Comparison of ENCODE assay signal across 1 cellular context in the genomic region with DNA sequence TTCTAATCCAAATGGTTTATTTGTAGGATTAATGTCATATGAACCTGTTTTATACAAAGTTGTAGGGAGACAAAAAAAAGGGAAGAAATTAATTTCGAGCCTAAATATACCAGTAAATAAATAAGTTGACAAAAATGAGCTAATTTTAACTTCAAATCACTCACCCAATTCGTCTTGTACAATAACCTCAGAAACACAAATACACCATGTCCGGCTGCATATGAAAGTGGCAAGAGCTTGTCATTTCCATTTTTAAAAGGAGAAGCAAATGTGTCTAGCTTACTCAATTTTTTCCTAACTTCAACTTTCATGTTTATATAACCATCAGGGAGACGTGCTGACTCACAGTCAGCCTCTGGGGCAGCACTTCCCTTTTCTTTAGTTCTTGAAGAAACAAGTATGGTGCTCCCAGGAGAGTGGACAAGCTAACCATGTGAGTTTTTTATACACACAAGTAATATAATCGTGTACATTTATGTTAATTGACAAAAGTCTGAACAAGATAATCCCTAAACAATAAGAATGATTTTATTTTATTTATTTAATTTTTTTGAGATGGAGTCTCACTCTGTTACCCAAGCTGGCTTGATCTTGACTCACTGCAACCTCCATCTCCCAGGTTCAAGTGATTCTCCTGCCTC.
TF ChIP-seq lines count a peak whose summit lies in the region.

No MANE protein-coding gene starts in this region.

TF ChIP-seq in GM12878, 131 proteins besides CTCF, POLR2A, EP300 and RAD21 (continued from another document and continues in another):
- TF ChIP-seq, protein P1, sequence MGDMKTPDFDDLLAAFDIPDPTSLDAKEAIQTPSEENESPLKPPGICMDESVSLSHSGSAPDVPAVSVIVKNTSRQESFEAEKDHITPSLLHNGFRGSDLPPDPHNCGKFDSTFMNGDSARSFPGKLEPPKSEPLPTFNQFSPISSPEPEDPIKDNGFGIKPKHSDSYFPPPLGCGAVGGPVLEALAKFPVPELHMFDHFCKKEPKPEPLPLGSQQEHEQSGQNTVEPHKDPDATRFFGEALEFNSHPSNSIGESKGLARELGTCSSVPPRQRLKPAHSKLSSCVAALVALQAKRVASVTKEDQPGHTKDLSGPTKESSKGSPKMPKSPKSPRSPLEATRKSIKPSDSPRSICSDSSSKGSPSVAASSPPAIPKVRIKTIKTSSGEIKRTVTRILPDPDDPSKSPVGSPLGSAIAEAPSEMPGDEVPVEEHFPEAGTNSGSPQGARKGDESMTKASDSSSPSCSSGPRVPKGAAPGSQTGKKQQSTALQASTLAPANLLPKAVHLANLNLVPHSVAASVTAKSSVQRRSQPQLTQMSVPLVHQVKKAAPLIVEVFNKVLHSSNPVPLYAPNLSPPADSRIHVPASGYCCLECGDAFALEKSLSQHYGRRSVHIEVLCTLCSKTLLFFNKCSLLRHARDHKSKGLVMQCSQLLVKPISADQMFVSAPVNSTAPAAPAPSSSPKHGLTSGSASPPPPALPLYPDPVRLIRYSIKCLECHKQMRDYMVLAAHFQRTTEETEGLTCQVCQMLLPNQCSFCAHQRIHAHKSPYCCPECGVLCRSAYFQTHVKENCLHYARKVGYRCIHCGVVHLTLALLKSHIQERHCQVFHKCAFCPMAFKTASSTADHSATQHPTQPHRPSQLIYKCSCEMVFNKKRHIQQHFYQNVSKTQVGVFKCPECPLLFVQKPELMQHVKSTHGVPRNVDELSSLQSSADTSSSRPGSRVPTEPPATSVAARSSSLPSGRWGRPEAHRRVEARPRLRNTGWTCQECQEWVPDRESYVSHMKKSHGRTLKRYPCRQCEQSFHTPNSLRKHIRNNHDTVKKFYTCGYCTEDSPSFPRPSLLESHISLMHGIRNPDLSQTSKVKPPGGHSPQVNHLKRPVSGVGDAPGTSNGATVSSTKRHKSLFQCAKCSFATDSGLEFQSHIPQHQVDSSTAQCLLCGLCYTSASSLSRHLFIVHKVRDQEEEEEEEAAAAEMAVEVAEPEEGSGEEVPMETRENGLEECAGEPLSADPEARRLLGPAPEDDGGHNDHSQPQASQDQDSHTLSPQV (IDR thresholded peaks at IDR 0.05), result 0 out of 2 replicates have a peak, but pooled peaks have one; percentile 51
- TF ChIP-seq RFX5 (IDR thresholded peaks at IDR 0.05; ENCODE audit: low read depth, low read length), result no peak
- TF ChIP-seq, protein P2, sequence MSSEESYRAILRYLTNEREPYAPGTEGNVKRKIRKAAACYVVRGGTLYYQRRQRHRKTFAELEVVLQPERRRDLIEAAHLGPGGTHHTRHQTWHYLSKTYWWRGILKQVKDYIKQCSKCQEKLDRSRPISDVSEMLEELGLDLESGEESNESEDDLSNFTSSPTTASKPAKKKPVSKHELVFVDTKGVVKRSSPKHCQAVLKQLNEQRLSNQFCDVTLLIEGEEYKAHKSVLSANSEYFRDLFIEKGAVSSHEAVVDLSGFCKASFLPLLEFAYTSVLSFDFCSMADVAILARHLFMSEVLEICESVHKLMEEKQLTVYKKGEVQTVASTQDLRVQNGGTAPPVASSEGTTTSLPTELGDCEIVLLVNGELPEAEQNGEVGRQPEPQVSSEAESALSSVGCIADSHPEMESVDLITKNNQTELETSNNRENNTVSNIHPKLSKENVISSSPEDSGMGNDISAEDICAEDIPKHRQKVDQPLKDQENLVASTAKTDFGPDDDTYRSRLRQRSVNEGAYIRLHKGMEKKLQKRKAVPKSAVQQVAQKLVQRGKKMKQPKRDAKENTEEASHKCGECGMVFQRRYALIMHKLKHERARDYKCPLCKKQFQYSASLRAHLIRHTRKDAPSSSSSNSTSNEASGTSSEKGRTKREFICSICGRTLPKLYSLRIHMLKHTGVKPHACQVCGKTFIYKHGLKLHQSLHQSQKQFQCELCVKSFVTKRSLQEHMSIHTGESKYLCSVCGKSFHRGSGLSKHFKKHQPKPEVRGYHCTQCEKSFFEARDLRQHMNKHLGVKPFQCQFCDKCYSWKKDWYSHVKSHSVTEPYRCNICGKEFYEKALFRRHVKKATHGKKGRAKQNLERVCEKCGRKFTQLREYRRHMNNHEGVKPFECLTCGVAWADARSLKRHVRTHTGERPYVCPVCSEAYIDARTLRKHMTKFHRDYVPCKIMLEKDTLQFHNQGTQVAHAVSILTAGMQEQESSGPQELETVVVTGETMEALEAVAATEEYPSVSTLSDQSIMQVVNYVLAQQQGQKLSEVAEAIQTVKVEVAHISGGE (CRISPR knock-in tag; IDR thresholded peaks at IDR 0.05), result no peak
- TF ChIP-seq MTA2 (IDR thresholded peaks at IDR 0.05; ENCODE audit: low read depth), result peak; percentile 77
- peak; percentile 99 for TF ChIP-seq SPI1 (IDR thresholded peaks at IDR 0.05; ENCODE audit: borderline replicate concordance, insufficient read depth, low read depth, low read length)
- TF ChIP-seq, protein P3, sequence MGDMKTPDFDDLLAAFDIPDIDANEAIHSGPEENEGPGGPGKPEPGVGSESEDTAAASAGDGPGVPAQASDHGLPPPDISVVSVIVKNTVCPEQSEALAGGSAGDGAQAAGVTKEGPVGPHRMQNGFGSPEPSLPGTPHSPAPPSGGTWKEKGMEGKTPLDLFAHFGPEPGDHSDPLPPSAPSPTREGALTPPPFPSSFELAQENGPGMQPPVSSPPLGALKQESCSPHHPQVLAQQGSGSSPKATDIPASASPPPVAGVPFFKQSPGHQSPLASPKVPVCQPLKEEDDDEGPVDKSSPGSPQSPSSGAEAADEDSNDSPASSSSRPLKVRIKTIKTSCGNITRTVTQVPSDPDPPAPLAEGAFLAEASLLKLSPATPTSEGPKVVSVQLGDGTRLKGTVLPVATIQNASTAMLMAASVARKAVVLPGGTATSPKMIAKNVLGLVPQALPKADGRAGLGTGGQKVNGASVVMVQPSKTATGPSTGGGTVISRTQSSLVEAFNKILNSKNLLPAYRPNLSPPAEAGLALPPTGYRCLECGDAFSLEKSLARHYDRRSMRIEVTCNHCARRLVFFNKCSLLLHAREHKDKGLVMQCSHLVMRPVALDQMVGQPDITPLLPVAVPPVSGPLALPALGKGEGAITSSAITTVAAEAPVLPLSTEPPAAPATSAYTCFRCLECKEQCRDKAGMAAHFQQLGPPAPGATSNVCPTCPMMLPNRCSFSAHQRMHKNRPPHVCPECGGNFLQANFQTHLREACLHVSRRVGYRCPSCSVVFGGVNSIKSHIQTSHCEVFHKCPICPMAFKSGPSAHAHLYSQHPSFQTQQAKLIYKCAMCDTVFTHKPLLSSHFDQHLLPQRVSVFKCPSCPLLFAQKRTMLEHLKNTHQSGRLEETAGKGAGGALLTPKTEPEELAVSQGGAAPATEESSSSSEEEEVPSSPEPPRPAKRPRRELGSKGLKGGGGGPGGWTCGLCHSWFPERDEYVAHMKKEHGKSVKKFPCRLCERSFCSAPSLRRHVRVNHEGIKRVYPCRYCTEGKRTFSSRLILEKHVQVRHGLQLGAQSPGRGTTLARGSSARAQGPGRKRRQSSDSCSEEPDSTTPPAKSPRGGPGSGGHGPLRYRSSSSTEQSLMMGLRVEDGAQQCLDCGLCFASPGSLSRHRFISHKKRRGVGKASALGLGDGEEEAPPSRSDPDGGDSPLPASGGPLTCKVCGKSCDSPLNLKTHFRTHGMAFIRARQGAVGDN (IDR thresholded peaks at IDR 0.05), result peak; percentile 84
- TF ChIP-seq, protein P4, sequence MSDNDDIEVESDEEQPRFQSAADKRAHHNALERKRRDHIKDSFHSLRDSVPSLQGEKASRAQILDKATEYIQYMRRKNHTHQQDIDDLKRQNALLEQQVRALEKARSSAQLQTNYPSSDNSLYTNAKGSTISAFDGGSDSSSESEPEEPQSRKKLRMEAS (IDR thresholded peaks at IDR 0.05; ENCODE audit: low read depth, low read length), result no peak
- TF ChIP-seq MYC (IDR thresholded peaks at IDR 0.05; ENCODE audit: insufficient read depth, insufficient read length, insufficient replicate concordance, low read length, severe bottlenecking), result no peak
- TF ChIP-seq CHD4 (IDR thresholded peaks at IDR 0.05), result no peak
- TF ChIP-seq SRF (IDR thresholded peaks at IDR 0.05; ENCODE audit: low read depth in 2 of 2, low read length in 2 of 2), result peak in 1 of 2 experiments; percentile 62; a peak in 1 of 4 replicates
- TF ChIP-seq ZBED1 (IDR thresholded peaks at IDR 0.05; ENCODE audit: borderline replicate concordance), result peak; percentile 69; the same call in 1 of the 2 replicates
- peak; percentile 66; the same call in 1 of the 2 replicates for TF ChIP-seq BACH1 (IDR thresholded peaks at IDR 0.05; ENCODE audit: borderline replicate concordance)
- TF ChIP-seq, protein P5, sequence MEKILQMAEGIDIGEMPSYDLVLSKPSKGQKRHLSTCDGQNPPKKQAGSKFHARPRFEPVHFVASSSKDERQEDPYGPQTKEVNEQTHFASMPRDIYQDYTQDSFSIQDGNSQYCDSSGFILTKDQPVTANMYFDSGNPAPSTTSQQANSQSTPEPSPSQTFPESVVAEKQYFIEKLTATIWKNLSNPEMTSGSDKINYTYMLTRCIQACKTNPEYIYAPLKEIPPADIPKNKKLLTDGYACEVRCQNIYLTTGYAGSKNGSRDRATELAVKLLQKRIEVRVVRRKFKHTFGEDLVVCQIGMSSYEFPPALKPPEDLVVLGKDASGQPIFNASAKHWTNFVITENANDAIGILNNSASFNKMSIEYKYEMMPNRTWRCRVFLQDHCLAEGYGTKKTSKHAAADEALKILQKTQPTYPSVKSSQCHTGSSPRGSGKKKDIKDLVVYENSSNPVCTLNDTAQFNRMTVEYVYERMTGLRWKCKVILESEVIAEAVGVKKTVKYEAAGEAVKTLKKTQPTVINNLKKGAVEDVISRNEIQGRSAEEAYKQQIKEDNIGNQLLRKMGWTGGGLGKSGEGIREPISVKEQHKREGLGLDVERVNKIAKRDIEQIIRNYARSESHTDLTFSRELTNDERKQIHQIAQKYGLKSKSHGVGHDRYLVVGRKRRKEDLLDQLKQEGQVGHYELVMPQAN (conservative IDR thresholded peaks at IDR 0.05), result 0 out of 2 replicates have a peak, but pooled peaks have one; percentile 24
- peak; percentile 88 for TF ChIP-seq NFIC (IDR thresholded peaks at IDR 0.05; ENCODE audit: low read depth, low read length)
- TF ChIP-seq TCF3 (IDR thresholded peaks at IDR 0.05; ENCODE audit: borderline replicate concordance, insufficient read depth, low read depth, low read length), result no peak
- peak; percentile 64; the same call in 1 of the 2 replicates for TF ChIP-seq ZNF217 (IDR thresholded peaks at IDR 0.05)
- TF ChIP-seq, protein P6, sequence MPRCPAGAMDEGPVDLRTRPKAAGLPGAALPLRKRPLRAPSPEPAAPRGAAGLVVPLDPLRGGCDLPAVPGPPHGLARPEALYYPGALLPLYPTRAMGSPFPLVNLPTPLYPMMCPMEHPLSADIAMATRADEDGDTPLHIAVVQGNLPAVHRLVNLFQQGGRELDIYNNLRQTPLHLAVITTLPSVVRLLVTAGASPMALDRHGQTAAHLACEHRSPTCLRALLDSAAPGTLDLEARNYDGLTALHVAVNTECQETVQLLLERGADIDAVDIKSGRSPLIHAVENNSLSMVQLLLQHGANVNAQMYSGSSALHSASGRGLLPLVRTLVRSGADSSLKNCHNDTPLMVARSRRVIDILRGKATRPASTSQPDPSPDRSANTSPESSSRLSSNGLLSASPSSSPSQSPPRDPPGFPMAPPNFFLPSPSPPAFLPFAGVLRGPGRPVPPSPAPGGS (IDR thresholded peaks at IDR 0.05; ENCODE audit: borderline replicate concordance, insufficient read depth, low read depth, low read length, poor library complexity, severe bottlenecking), result no peak
- TF ChIP-seq, protein P7, sequence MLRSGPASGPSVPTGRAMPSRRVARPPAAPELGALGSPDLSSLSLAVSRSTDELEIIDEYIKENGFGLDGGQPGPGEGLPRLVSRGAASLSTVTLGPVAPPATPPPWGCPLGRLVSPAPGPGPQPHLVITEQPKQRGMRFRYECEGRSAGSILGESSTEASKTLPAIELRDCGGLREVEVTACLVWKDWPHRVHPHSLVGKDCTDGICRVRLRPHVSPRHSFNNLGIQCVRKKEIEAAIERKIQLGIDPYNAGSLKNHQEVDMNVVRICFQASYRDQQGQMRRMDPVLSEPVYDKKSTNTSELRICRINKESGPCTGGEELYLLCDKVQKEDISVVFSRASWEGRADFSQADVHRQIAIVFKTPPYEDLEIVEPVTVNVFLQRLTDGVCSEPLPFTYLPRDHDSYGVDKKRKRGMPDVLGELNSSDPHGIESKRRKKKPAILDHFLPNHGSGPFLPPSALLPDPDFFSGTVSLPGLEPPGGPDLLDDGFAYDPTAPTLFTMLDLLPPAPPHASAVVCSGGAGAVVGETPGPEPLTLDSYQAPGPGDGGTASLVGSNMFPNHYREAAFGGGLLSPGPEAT (IDR thresholded peaks at IDR 0.05; ENCODE audit: low read depth), result peak; percentile 78
- TF ChIP-seq CREB1 (IDR thresholded peaks at IDR 0.05; ENCODE audit: low read depth), result peak; percentile 42; the same call in 1 of the 2 replicates
- no peak for TF ChIP-seq TBL1XR1 (IDR thresholded peaks at IDR 0.05; ENCODE audit: low read depth, low read length)
- no peak for TF ChIP-seq NFYA (IDR thresholded peaks at IDR 0.05; ENCODE audit: borderline replicate concordance, low read depth, low read length)
- peak; percentile 58 for TF ChIP-seq NBN (IDR thresholded peaks at IDR 0.05)
- TF ChIP-seq IKZF2 (IDR thresholded peaks at IDR 0.05), result peak; percentile 81 to 86
- TF ChIP-seq, protein P8, sequence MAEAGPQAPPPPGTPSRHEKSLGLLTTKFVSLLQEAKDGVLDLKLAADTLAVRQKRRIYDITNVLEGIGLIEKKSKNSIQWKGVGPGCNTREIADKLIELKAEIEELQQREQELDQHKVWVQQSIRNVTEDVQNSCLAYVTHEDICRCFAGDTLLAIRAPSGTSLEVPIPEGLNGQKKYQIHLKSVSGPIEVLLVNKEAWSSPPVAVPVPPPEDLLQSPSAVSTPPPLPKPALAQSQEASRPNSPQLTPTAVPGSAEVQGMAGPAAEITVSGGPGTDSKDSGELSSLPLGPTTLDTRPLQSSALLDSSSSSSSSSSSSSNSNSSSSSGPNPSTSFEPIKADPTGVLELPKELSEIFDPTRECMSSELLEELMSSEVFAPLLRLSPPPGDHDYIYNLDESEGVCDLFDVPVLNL (IDR thresholded peaks at IDR 0.05; ENCODE audit: low read depth, low read length), result no peak
- TF ChIP-seq DPF2 (IDR thresholded peaks at IDR 0.05), result peak; percentile 85
- TF ChIP-seq, protein P9, sequence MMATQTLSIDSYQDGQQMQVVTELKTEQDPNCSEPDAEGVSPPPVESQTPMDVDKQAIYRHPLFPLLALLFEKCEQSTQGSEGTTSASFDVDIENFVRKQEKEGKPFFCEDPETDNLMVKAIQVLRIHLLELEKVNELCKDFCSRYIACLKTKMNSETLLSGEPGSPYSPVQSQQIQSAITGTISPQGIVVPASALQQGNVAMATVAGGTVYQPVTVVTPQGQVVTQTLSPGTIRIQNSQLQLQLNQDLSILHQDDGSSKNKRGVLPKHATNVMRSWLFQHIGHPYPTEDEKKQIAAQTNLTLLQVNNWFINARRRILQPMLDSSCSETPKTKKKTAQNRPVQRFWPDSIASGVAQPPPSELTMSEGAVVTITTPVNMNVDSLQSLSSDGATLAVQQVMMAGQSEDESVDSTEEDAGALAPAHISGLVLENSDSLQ (IDR thresholded peaks at IDR 0.05), result 0 out of 2 replicates have a peak, but pooled peaks have one; percentile 35
- 0 out of 2 replicates have a peak, but pooled peaks have one; percentile 47 for TF ChIP-seq PAX8 (IDR thresholded peaks at IDR 0.05)
- peak in 1 of 2 experiments; percentile 87; a peak in 2 of 4 replicates for TF ChIP-seq ETV6 (conservative IDR thresholded peaks at IDR 0.05 in 1 of 2, IDR thresholded peaks at IDR 0.05 in 1 of 2; ENCODE audit: borderline replicate concordance in 1 of 2, low read depth in 1 of 2)
- no peak for TF ChIP-seq HCFC1 (IDR thresholded peaks at IDR 0.05; ENCODE audit: low read length)
- TF ChIP-seq IKZF1 (conservative IDR thresholded peaks at IDR 0.05), result peak; percentile 78
- 0 out of 2 replicates have a peak, but pooled peaks have one; percentile 62 for TF ChIP-seq STAT3 (IDR thresholded peaks at IDR 0.05; ENCODE audit: low read depth, low read length)
